17 cellular contexts compared by ENCODE assay signal in the genomic region with DNA sequence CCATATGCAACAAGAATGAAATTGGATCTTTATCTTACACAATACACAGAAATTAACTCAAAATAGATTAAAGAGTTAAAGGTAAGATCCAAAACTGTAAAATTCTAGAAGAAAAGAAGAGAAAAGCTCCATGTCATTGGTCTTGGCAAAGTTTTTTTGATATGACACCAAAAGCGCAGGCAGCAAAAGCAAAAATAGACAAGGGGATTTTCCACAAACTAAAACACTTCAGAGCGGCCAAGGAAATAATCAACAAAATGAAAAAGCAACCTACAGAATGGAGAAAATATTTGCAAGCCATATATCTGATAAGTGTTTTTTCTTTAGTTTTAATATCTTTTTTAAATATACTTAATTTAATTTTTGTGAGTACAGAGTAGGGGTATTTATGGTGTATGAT.
DNase-seq lines count a peak whose midpoint lies in the region; ATAC-seq and FAIRE-seq lines count a peak whose summit lies in the region.
"Had no signal": no experiment of that assay in that cellular context is flagged by ENCODE, and none has a peak within 500 bp of the region (broad histone marks: within the 10 kb centered on the region; RNA-seq: fewer than 3 reads in every experiment).

No MANE protein-coding gene starts in this region.

- no peaks in the 10 kb centered on the region for H3K79me2 ChIP-seq in Karpas-422 (ENCODE audit: low read length)

- no peak for DNase-seq in activated T-cell treated with anti-CD3 and anti-CD28 coated beads, Interleukin-2, amount 50 U/mL, for 72 hours
- DNase-seq in activated T-cell treated with anti-CD3 and anti-CD28 coated beads, Interleukin-2, amount 50 U/mL, for 24 hours: no peak
- DNase-seq in Karpas-422: peak; percentile 35
- DNase-seq in stimulated activated naive B cell treated with anti-CD40 and anti-IgM and Interleukin-4, amounts not matched to agents 10 μg/mL and 1 μg/mL and 100 μg/mL, for 72 hours: no peak
- DNase-seq in stimulated activated CD4-positive, alpha-beta T cell treated with anti-CD3 and anti-CD28 coated beads, Interleukin-2, amount 100 ng/mL, for 24 hours: no peak
- no peak for DNase-seq in caudate nucleus (lab: John Stamatoyannopoulos, UW)
- DNase-seq in small intestine: no peak
- DNase-seq: C1 segment of cervical spinal cord, Caco-2, DMS53, MG63, NCI-H1105, NCI-H187 treated with DMSO at 0.1 percent for 48 hours, NCI-H2171 treated with DMSO at 0.1 percent for 48 hours, NCI-H82 had no signal

- peak overlapping the region; percentile 70 for H3K27ac Mint-ChIP-seq in activated T-cell treated with anti-CD3 and anti-CD28 coated beads, Interleukin-2, amount 50 U/mL, for 72 hours
- no peak overlapping the region for H3K27ac Mint-ChIP-seq in activated T-cell treated with anti-CD3 and anti-CD28 coated beads, Interleukin-2, amount 50 U/mL, for 24 hours
- no peak overlapping the region for H3K27ac Mint-ChIP-seq in activated T-helper 17 cell treated with anti-CD3 and anti-CD28 coated beads, Interleukin-2, amount 50 U/mL, for 72 hours
- peak overlapping the region; percentile 85 for H3K27ac Mint-ChIP-seq in stimulated activated naive B cell treated with anti-CD40 and anti-IgM and Interleukin-4, amounts not matched to agents 10 μg/mL and 1 μg/mL and 100 μg/mL, for 72 hours

- H3K9me3 ChIP-seq in Karpas-422 (ENCODE audit: low read length) (no peaks in the 10 kb centered on the region), small intestine (ENCODE audit: control insufficient read depth, low read depth) (no peaks in the 10 kb centered on the region)
- H3K9me3 ChIP-seq: Caco-2 had no signal

- no peaks in the 10 kb centered on the region for H3K27me3 ChIP-seq in Karpas-422 (ENCODE audit: low read length)
- H3K27me3 ChIP-seq in small intestine (ENCODE audit: control insufficient read depth in 2 of 2, insufficient read depth in 2 of 2, low read length in 2 of 2): no peaks in the 10 kb centered on the region
- H3K27me3 ChIP-seq: MG63 had no signal

- H3K9me3 Mint-ChIP-seq in activated T-cell treated with anti-CD3 and anti-CD28 coated beads, Interleukin-2, amount 50 U/mL, for 72 hours: peaks cover 4 to 7% of the 10 kb centered on the region in 2 donors
- peaks cover 15% of the 10 kb centered on the region for H3K9me3 Mint-ChIP-seq in activated T-cell treated with anti-CD3 and anti-CD28 coated beads, Interleukin-2, amount 50 U/mL, for 24 hours
- no peaks in the 10 kb centered on the region for H3K9me3 Mint-ChIP-seq in activated T-helper 17 cell treated with anti-CD3 and anti-CD28 coated beads, Interleukin-2, amount 50 U/mL, for 72 hours
- peaks cover 7 to 15% of the 10 kb centered on the region in 2 donors for H3K9me3 Mint-ChIP-seq in stimulated activated naive B cell treated with anti-CD40 and anti-IgM and Interleukin-4, amounts not matched to agents 10 μg/mL and 1 μg/mL and 100 μg/mL, for 72 hours

- no peak overlapping the region for H3K27ac ChIP-seq in Karpas-422 (ENCODE audit: low read length)
- no peak overlapping the region for H3K27ac ChIP-seq in caudate nucleus (ENCODE audit: low read depth, low read length)
- no peak overlapping the region for H3K27ac ChIP-seq in small intestine (ENCODE audit: low read depth in 1 of 2, low read length in 1 of 2)
- H3K27ac ChIP-seq: KMS-11 had no signal

- ATAC-seq in activated T-cell treated with anti-CD3 and anti-CD28 coated beads, Interleukin-2, amount 50 U/mL, for 72 hours (replicated peaks in 1 of 2): no peak
- no peak for ATAC-seq in activated T-helper 17 cell treated with anti-CD3 and anti-CD28 coated beads, Interleukin-2, amount 50 U/mL, for 72 hours (replicated peaks)
- no peak for ATAC-seq in stimulated activated naive B cell treated with anti-CD40 and anti-IgM and Interleukin-4, amounts not matched to agents 10 μg/mL and 1 μg/mL and 100 μg/mL, for 72 hours (replicated peaks)

- no peak overlapping the region for H3K4me2 ChIP-seq in Karpas-422 (ENCODE audit: low read depth, low read length, poor library complexity, severe bottlenecking)
- H3K4me2 ChIP-seq: KMS-11 had no signal

- H3K36me3 ChIP-seq in Karpas-422 (ENCODE audit: insufficient read depth, low read length) (no peaks in the 10 kb centered on the region), small intestine (ENCODE audit: control insufficient read depth in 2 of 2, insufficient read depth in 2 of 2, low read length in 2 of 2) (no peaks in the 10 kb centered on the region)
- H3K36me3 ChIP-seq: MG63 had no signal

- H4K20me1 ChIP-seq in Karpas-422 (ENCODE audit: insufficient read depth, low read depth, low read length): no peaks in the 10 kb centered on the region

- H3K9ac ChIP-seq in Karpas-422 (ENCODE audit: low read length): no peak overlapping the region
- H3K9ac ChIP-seq: KMS-11 had no signal

- H3K9me2 ChIP-seq in Karpas-422 (replicated peaks; ENCODE audit: insufficient read depth, low read length): no peaks in the 10 kb centered on the region

- peaks cover 58% of the 10 kb centered on the region for H3K4me1 Mint-ChIP-seq in activated T-cell treated with anti-CD3 and anti-CD28 coated beads, Interleukin-2, amount 50 U/mL, for 72 hours (ENCODE audit: low read depth)
- peaks cover 65% of the 10 kb centered on the region for H3K4me1 Mint-ChIP-seq in activated T-cell treated with anti-CD3 and anti-CD28 coated beads, Interleukin-2, amount 50 U/mL, for 24 hours (ENCODE audit: low read depth)
- H3K4me1 Mint-ChIP-seq in activated T-helper 17 cell treated with anti-CD3 and anti-CD28 coated beads, Interleukin-2, amount 50 U/mL, for 72 hours: peaks cover 35% of the 10 kb centered on the region
- H3K4me1 Mint-ChIP-seq in stimulated activated naive B cell treated with anti-CD40 and anti-IgM and Interleukin-4, amounts not matched to agents 10 μg/mL and 1 μg/mL and 100 μg/mL, for 72 hours: peaks cover 55 to 87% of the 10 kb centered on the region in 2 donors

- peak overlapping the region; percentile 17 to 73 for H3K4me3 Mint-ChIP-seq in activated T-cell treated with anti-CD3 and anti-CD28 coated beads, Interleukin-2, amount 50 U/mL, for 72 hours
- no peak overlapping the region for H3K4me3 Mint-ChIP-seq in activated T-cell treated with anti-CD3 and anti-CD28 coated beads, Interleukin-2, amount 50 U/mL, for 24 hours
- H3K4me3 Mint-ChIP-seq in activated T-helper 17 cell treated with anti-CD3 and anti-CD28 coated beads, Interleukin-2, amount 50 U/mL, for 72 hours: peak overlapping the region; percentile 74
- H3K4me3 Mint-ChIP-seq in stimulated activated naive B cell treated with anti-CD40 and anti-IgM and Interleukin-4, amounts not matched to agents 10 μg/mL and 1 μg/mL and 100 μg/mL, for 72 hours: peak overlapping the region in 1 of 2 donors; percentile 17

- H3K4me1 ChIP-seq in Karpas-422 (ENCODE audit: low read length) (peaks cover 17% of the 10 kb centered on the region), small intestine (ENCODE audit: control insufficient read depth in 2 of 2, insufficient read depth in 1 of 2, low read depth in 1 of 2, low read length in 1 of 2) (no peaks in the 10 kb centered on the region)
- H3K4me1 ChIP-seq: Caco-2 had no signal

- WGBS in small intestine, 3 donors: 78 to 94% (median 82%) methylated on average over 2 of the region's 2 CpGs

- H3K4me3 ChIP-seq in Karpas-422 (ENCODE audit: low read length) (no peak overlapping the region), small intestine (ENCODE audit: low read depth in 1 of 2, low read length in 2 of 2) (no peak overlapping the region)
- H3K4me3 ChIP-seq: MG63 had no signal

- no peaks in the 10 kb centered on the region for H3K27me3 Mint-ChIP-seq in activated T-cell treated with anti-CD3 and anti-CD28 coated beads, Interleukin-2, amount 50 U/mL, for 72 hours (ENCODE audit: low read depth)
- no peaks in the 10 kb centered on the region for H3K27me3 Mint-ChIP-seq in activated T-cell treated with anti-CD3 and anti-CD28 coated beads, Interleukin-2, amount 50 U/mL, for 24 hours
- H3K27me3 Mint-ChIP-seq in activated T-helper 17 cell treated with anti-CD3 and anti-CD28 coated beads, Interleukin-2, amount 50 U/mL, for 72 hours: no peaks in the 10 kb centered on the region
- no peaks in the 10 kb centered on the region for H3K27me3 Mint-ChIP-seq in stimulated activated naive B cell treated with anti-CD40 and anti-IgM and Interleukin-4, amounts not matched to agents 10 μg/mL and 1 μg/mL and 100 μg/mL, for 72 hours

- no peak overlapping the region for H2AFZ ChIP-seq in Karpas-422 (ENCODE audit: low read length)

- peaks cover 15% of the 10 kb centered on the region in 2 donors for H3K36me3 Mint-ChIP-seq in activated T-cell treated with anti-CD3 and anti-CD28 coated beads, Interleukin-2, amount 50 U/mL, for 72 hours (ENCODE audit: insufficient read depth in 2 of 2)
- H3K36me3 Mint-ChIP-seq in activated T-cell treated with anti-CD3 and anti-CD28 coated beads, Interleukin-2, amount 50 U/mL, for 24 hours (ENCODE audit: low read depth): peaks cover 11% of the 10 kb centered on the region
- no peaks in the 10 kb centered on the region for H3K36me3 Mint-ChIP-seq in activated T-helper 17 cell treated with anti-CD3 and anti-CD28 coated beads, Interleukin-2, amount 50 U/mL, for 72 hours (ENCODE audit: low read depth)
- H3K36me3 Mint-ChIP-seq in stimulated activated naive B cell treated with anti-CD40 and anti-IgM and Interleukin-4, amounts not matched to agents 10 μg/mL and 1 μg/mL and 100 μg/mL, for 72 hours: peaks cover 21 to 27% of the 10 kb centered on the region in 2 donors

- no peak for FAIRE-seq in small intestine (lab: Jason Lieb, UNC)

Comparison
In these comparisons a context has a peak if more than half of its experiments do, and no peak if none do; other contexts are left out.
1. H3K27ac Mint-ChIP-seq: peak in activated T-cell treated with anti-CD3 and anti-CD28 coated beads, Interleukin-2, amount 50 U/mL, for 72 hours (single experiment) and stimulated activated naive B cell treated with anti-CD40 and anti-IgM and Interleukin-4, amounts not matched to agents 10 μg/mL and 1 μg/mL and 100 μg/mL, for 72 hours (single experiment); none in activated T-cell treated with anti-CD3 and anti-CD28 coated beads, Interleukin-2, amount 50 U/mL, for 24 hours (single experiment) and activated T-helper 17 cell treated with anti-CD3 and anti-CD28 coated beads, Interleukin-2, amount 50 U/mL, for 72 hours (single experiment).